ENCODE assay signal across 22 cellular contexts in the genomic region with DNA sequence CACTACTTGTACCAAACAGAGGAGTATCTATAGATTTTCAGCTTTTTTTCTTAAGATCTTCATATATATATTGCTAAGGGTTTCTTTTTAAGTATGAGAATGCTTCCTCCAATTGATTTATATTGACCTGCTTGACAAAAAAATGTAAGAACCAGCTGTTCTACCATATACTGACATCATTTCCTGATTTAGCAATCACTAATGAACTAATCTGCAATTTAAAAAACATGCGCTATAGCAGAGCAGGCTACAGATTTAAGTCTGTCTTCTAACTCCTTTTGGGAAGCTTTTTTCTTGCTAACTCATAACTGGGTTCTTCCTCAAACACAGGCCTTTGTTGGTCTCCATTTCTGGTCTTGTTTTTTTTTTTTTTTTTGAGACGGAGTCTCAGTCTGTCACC. TPM values are rescaled to one million over a fixed set of nuclear protein-coding genes. Genes with fewer than 3 reads are reported as not detected.
DNase-seq lines count a peak whose midpoint lies in the region; ATAC-seq and TF ChIP-seq lines count a peak whose summit lies in the region.
"Had no signal": no experiment of that assay in that cellular context is flagged by ENCODE, and none has a peak within 500 bp of the region (broad histone marks: within the 10 kb centered on the region; RNA-seq: fewer than 3 reads in every experiment).

No MANE protein-coding gene starts in this region.

- H3K4me1 ChIP-seq in effector memory CD4-positive, alpha-beta T cell (ENCODE audit: control insufficient read depth, insufficient read depth, low read length, poor library complexity, severe bottlenecking), result no peaks in the 10 kb centered on the region
- H3K4me1 ChIP-seq: Peyer's patch had no signal

- no peak overlapping the region for H3K4me3 Mint-ChIP-seq in activated CD4-positive, alpha-beta memory T cell treated with anti-CD3 and anti-CD28 coated beads, Interleukin-2, amount 10 ng/mL, durations not matched to agents 7 days and 5 days
- H3K4me3 Mint-ChIP-seq: T-cell had no signal

- H3K36me3 Mint-ChIP-seq in activated CD4-positive, alpha-beta memory T cell treated with anti-CD3 and anti-CD28 coated beads, Interleukin-2, amount 10 ng/mL, durations not matched to agents 7 days and 5 days (ENCODE audit: low read depth), result no peaks in the 10 kb centered on the region

- no peak for ATAC-seq in GM21381 (IDR thresholded peaks at IDR 0.05; ENCODE audit: unreplicated experiment)
- ATAC-seq: Right ventricle myocardium inferior, T-cell had no signal

- POLR2A ChIA-PET in activated CD4-positive, alpha-beta memory T cell treated with anti-CD3 and anti-CD28 coated beads, Interleukin-2, amount 10 ng/mL, durations not matched to agents 7 days and 5 days (lab: Charles Lee), result no interaction called here

- no peak overlapping the region for H3K4me3 ChIP-seq in foreskin fibroblast (ENCODE audit: low read depth in 1 of 2, low read length in 2 of 2)
- H3K4me3 ChIP-seq in effector memory CD4-positive, alpha-beta T cell (ENCODE audit: insufficient read depth, low read depth, low read length, poor library complexity, severe bottlenecking), result no peak overlapping the region
- H3K4me3 ChIP-seq: Peyer's patch had no signal

- H3K4me1 Mint-ChIP-seq in activated CD4-positive, alpha-beta memory T cell treated with anti-CD3 and anti-CD28 coated beads, Interleukin-2, amount 10 ng/mL, durations not matched to agents 7 days and 5 days, result no peaks in the 10 kb centered on the region
- H3K4me1 Mint-ChIP-seq: T-cell had no signal

- peaks cover 4% of the 10 kb centered on the region for H3K9me3 Mint-ChIP-seq in activated CD4-positive, alpha-beta memory T cell treated with anti-CD3 and anti-CD28 coated beads, Interleukin-2, amount 10 ng/mL, durations not matched to agents 7 days and 5 days
- H3K9me3 Mint-ChIP-seq: T-cell had no signal

- CTCF ChIA-PET in activated CD4-positive, alpha-beta memory T cell treated with anti-CD3 and anti-CD28 coated beads, Interleukin-2, amount 10 ng/mL, durations not matched to agents 7 days and 5 days (lab: Charles Lee), result interaction anchor here (0.7 kb wide), 1 partner anchor 19 kb away, joined by 3 read pairs; no protein-coding TSS in a partner anchor

- H3K27me3 ChIP-seq in effector memory CD4-positive, alpha-beta T cell (replicated peaks; ENCODE audit: control insufficient read depth, insufficient read depth, low read length, poor library complexity, severe bottlenecking), result no peaks in the 10 kb centered on the region
- H3K27me3 ChIP-seq: Peyer's patch had no signal

- no peak overlapping the region for H3K27ac ChIP-seq in effector memory CD4-positive, alpha-beta T cell (ENCODE audit: insufficient read depth, low read length, poor library complexity, severe bottlenecking)
- H3K27ac ChIP-seq: Peyer's patch had no signal

- H3K9me3 ChIP-seq in effector memory CD4-positive, alpha-beta T cell (ENCODE audit: control insufficient read depth, low read length), result no peaks in the 10 kb centered on the region
- H3K9me3 ChIP-seq: Peyer's patch, SK-N-SH had no signal

- TF ChIP-seq CTCF in foreskin fibroblast (IDR thresholded peaks at IDR 0.05; ENCODE audit: low read depth, low read length), result no peak

- peak; percentile 19 for DNase-seq in CD1c-positive myeloid dendritic cell (ENCODE audit: extremely low spot score)
- DNase-seq in RKO (ENCODE audit: low spot score), result peak; percentile 6
- peak; percentile 8 for DNase-seq in dermis blood vessel endothelial cell
- DNase-seq in foreskin fibroblast, result peak; percentile 3 to 18
- DNase-seq in activated CD4-positive, alpha-beta memory T cell treated with anti-CD3 and anti-CD28 coated beads, Interleukin-2, amount 10 ng/mL, durations not matched to agents 7 days and 5 days, result no peak
- no peak for DNase-seq in effector memory CD4-positive, alpha-beta T cell
- no peak for DNase-seq in activated CD8-positive, alpha-beta memory T cell treated with anti-CD3 and anti-CD28 coated beads, Interleukin-2, amount 50 U/mL, for 4 hours
- DNase-seq: CD4-positive, CD25-positive, alpha-beta regulatory T cell; COR-L47; DMS 273 treated with DMSO at 0.1 percent for 48 hours; DND-41; H7; KG1; NCI-H1417 treated with DMSO at 0.1 percent for 48 hours; NCI-H1930; NCI-H345; NCI-H526; Peyer's patch; SK-N-SH; T-cell had no signal

- H3K27me3 Mint-ChIP-seq in activated CD4-positive, alpha-beta memory T cell treated with anti-CD3 and anti-CD28 coated beads, Interleukin-2, amount 10 ng/mL, durations not matched to agents 7 days and 5 days, result no peaks in the 10 kb centered on the region
- H3K27me3 Mint-ChIP-seq: CD4-positive, CD25-positive, alpha-beta regulatory T cell; T-cell had no signal

- no peaks in the 10 kb centered on the region for H3K36me3 ChIP-seq in effector memory CD4-positive, alpha-beta T cell (ENCODE audit: control insufficient read depth, insufficient read depth, low read length)

- H3K27ac Mint-ChIP-seq in activated CD4-positive, alpha-beta memory T cell treated with anti-CD3 and anti-CD28 coated beads, Interleukin-2, amount 10 ng/mL, durations not matched to agents 7 days and 5 days, result no peak overlapping the region
- H3K27ac Mint-ChIP-seq: CD4-positive, CD25-positive, alpha-beta regulatory T cell; T-cell had no signal

RNA-seq across cellular contexts. Expression of a gene that starts 33.2 kb away (rescaled TPM):
- total RNA-seq in dermis blood vessel endothelial cell, result 0.79 and 1.5 TPM in 2 replicates
- under 1 TPM; 0.73 to 0.95 TPM for total RNA-seq in activated CD4-positive, alpha-beta memory T cell treated with anti-CD3 and anti-CD28 coated beads, Interleukin-2, amount 10 ng/mL, durations not matched to agents 7 days and 5 days

Comparison
In these comparisons a context has a peak if more than half of its experiments do, and no peak if none do; other contexts are left out.
1. DNase-seq: peak in CD1c-positive myeloid dendritic cell (single experiment), RKO (single experiment), dermis blood vessel endothelial cell (single experiment) and foreskin fibroblast (2 of 2); none in activated CD4-positive, alpha-beta memory T cell treated with anti-CD3 and anti-CD28 coated beads, Interleukin-2, amount 10 ng/mL, durations not matched to agents 7 days and 5 days (single experiment), effector memory CD4-positive, alpha-beta T cell (0 of 3) and activated CD8-positive, alpha-beta memory T cell treated with anti-CD3 and anti-CD28 coated beads, Interleukin-2, amount 50 U/mL, for 4 hours (single experiment).